Comparison of ENCODE assay signal across 1 cellular context in the genomic region with DNA sequence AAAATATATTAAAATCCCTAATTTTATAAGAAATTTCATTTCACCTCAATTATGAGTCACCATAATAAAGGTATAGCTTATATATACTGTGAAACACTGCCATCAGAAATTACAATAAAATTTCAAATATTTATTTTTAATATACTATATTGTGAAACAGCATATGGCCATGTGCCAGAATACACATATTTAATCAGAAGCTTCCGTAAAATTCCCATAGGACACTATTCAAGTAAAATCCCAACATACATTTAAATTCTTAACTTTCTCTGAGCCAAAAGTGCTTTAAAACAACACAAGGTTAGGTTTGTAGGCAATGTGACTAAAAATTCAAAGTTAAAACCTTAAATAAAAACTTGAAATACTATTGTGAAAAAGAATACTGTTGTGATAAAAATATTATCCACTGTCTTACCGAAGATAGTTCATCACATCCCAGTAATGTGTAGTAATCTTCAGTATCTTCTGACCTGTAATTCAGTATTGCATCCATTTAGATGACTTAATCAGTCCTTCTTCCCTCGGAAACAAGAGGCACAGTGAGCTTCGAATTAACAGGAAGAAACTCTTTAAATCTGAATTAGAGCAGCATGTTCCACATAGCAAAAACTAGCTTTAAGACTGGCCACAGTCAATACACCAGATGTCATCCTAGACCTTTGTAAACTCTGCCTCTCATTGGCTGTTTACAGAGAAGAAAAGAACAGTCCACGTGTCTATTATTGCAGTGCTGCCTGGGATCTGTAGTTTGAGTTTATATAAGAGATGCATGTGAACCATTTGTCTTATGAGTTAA.
TF ChIP-seq lines count a peak whose summit lies in the region.

DNAJC12 (minus strand) TSS at position 670 of the 796 bp plus-strand sequence; CDS start at position 493, 177 bp downstream.

TF ChIP-seq in HepG2, 621 proteins besides CTCF, POLR2A, EP300 and RAD21 (continued from another document and continues in another):
- TF ChIP-seq ZBTB10 (CRISPR knock-in tag; IDR thresholded peaks at IDR 0.05; ENCODE audit: borderline replicate concordance): no peak
- peak; percentile 16; the same call in 1 of the 2 replicates for TF ChIP-seq ZNF652 (CRISPR knock-in tag; IDR thresholded peaks at IDR 0.05; ENCODE audit: borderline replicate concordance, low read depth)
- no peak for TF ChIP-seq ARNT (IDR thresholded peaks at IDR 0.05)
- TF ChIP-seq MBD4 (IDR thresholded peaks at IDR 0.05; ENCODE audit: borderline replicate concordance, low read length): no peak
- TF ChIP-seq PAWR (CRISPR knock-in tag; IDR thresholded peaks at IDR 0.05; ENCODE audit: borderline replicate concordance): no peak
- TF ChIP-seq, protein P1, sequence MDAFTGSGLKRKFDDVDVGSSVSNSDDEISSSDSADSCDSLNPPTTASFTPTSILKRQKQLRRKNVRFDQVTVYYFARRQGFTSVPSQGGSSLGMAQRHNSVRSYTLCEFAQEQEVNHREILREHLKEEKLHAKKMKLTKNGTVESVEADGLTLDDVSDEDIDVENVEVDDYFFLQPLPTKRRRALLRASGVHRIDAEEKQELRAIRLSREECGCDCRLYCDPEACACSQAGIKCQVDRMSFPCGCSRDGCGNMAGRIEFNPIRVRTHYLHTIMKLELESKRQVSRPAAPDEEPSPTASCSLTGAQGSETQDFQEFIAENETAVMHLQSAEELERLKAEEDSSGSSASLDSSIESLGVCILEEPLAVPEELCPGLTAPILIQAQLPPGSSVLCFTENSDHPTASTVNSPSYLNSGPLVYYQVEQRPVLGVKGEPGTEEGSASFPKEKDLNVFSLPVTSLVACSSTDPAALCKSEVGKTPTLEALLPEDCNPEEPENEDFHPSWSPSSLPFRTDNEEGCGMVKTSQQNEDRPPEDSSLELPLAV (CRISPR knock-in tag; conservative IDR thresholded peaks at IDR 0.05; ENCODE audit: low read depth): no peak
- TF ChIP-seq FOXA1 (IDR thresholded peaks at IDR 0.05): no peak
- TF ChIP-seq FOXA1 (CRISPR knock-in tag; IDR thresholded peaks at IDR 0.05): peak; percentile 75
- no peak for TF ChIP-seq ZNF543 (CRISPR knock-in tag; IDR thresholded peaks at IDR 0.05)
- no peak for TF ChIP-seq TIGD3 (CRISPR knock-in tag; IDR thresholded peaks at IDR 0.05; ENCODE audit: borderline replicate concordance)
- TF ChIP-seq ZNF143 (CRISPR knock-in tag; IDR thresholded peaks at IDR 0.05): peak; percentile 84
- no peak for TF ChIP-seq ZNF256 (CRISPR knock-in tag; conservative IDR thresholded peaks at IDR 0.05)
- TF ChIP-seq FOSL1 (CRISPR knock-in tag; IDR thresholded peaks at IDR 0.05; ENCODE audit: borderline replicate concordance): no peak
- TF ChIP-seq IRF2 (CRISPR knock-in tag; IDR thresholded peaks at IDR 0.05): peak; percentile 61; the same call in 1 of the 2 replicates
- no peak for TF ChIP-seq ZNF17 (CRISPR knock-in tag; IDR thresholded peaks at IDR 0.05)
- no peak for TF ChIP-seq CBX5 (CRISPR knock-in tag; IDR thresholded peaks at IDR 0.05; ENCODE audit: borderline replicate concordance)
- TF ChIP-seq, protein P2, sequence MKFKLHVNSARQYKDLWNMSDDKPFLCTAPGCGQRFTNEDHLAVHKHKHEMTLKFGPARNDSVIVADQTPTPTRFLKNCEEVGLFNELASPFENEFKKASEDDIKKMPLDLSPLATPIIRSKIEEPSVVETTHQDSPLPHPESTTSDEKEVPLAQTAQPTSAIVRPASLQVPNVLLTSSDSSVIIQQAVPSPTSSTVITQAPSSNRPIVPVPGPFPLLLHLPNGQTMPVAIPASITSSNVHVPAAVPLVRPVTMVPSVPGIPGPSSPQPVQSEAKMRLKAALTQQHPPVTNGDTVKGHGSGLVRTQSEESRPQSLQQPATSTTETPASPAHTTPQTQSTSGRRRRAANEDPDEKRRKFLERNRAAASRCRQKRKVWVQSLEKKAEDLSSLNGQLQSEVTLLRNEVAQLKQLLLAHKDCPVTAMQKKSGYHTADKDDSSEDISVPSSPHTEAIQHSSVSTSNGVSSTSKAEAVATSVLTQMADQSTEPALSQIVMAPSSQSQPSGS (CRISPR knock-in tag; IDR thresholded peaks at IDR 0.05): 0 out of 2 replicates have a peak, but pooled peaks have one; percentile 34
- no peak for TF ChIP-seq ZNF441 (CRISPR knock-in tag; IDR thresholded peaks at IDR 0.05; ENCODE audit: borderline replicate concordance)
- TF ChIP-seq GPN1 (CRISPR knock-in tag; IDR thresholded peaks at IDR 0.05; ENCODE audit: borderline replicate concordance): no peak
- no peak; the same call in 1 of the 2 replicates for TF ChIP-seq CREB1 (IDR thresholded peaks at IDR 0.05)
- peak; percentile 61 for TF ChIP-seq CREB1 (CRISPR knock-in tag; IDR thresholded peaks at IDR 0.05)
- TF ChIP-seq MTF1 (CRISPR knock-in tag; IDR thresholded peaks at IDR 0.05): no peak
- no peak for TF ChIP-seq ZNF501 (CRISPR knock-in tag; IDR thresholded peaks at IDR 0.05)
- TF ChIP-seq ZFY (CRISPR knock-in tag; IDR thresholded peaks at IDR 0.05): no peak
- no peak for TF ChIP-seq ZNF557 (CRISPR knock-in tag; IDR thresholded peaks at IDR 0.05)
- no peak for TF ChIP-seq MTA1 (CRISPR knock-in tag; IDR thresholded peaks at IDR 0.05; ENCODE audit: borderline replicate concordance)
- TF ChIP-seq ZNF878 (CRISPR knock-in tag; IDR thresholded peaks at IDR 0.05): peak; percentile 69; the same call in 1 of the 2 replicates
- TF ChIP-seq HOXA9 (CRISPR knock-in tag; IDR thresholded peaks at IDR 0.05; ENCODE audit: borderline replicate concordance): no peak
- TF ChIP-seq, protein P3, sequence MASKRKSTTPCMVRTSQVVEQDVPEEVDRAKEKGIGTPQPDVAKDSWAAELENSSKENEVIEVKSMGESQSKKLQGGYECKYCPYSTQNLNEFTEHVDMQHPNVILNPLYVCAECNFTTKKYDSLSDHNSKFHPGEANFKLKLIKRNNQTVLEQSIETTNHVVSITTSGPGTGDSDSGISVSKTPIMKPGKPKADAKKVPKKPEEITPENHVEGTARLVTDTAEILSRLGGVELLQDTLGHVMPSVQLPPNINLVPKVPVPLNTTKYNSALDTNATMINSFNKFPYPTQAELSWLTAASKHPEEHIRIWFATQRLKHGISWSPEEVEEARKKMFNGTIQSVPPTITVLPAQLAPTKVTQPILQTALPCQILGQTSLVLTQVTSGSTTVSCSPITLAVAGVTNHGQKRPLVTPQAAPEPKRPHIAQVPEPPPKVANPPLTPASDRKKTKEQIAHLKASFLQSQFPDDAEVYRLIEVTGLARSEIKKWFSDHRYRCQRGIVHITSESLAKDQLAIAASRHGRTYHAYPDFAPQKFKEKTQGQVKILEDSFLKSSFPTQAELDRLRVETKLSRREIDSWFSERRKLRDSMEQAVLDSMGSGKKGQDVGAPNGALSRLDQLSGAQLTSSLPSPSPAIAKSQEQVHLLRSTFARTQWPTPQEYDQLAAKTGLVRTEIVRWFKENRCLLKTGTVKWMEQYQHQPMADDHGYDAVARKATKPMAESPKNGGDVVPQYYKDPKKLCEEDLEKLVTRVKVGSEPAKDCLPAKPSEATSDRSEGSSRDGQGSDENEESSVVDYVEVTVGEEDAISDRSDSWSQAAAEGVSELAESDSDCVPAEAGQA (IDR thresholded peaks at IDR 0.05; ENCODE audit: low read depth): no peak
- TF ChIP-seq, protein P3 (CRISPR knock-in tag; IDR thresholded peaks at IDR 0.05; ENCODE audit: borderline replicate concordance): no peak
- TF ChIP-seq ARNT2 (CRISPR knock-in tag; IDR thresholded peaks at IDR 0.05; ENCODE audit: low read depth): no peak
- no peak for TF ChIP-seq IKZF1 (IDR thresholded peaks at IDR 0.05)
- TF ChIP-seq ZSCAN12 (CRISPR knock-in tag; IDR thresholded peaks at IDR 0.05): no peak
- TF ChIP-seq MAFG (CRISPR knock-in tag; IDR thresholded peaks at IDR 0.05): no peak
- no peak for TF ChIP-seq NR3C1 (CRISPR knock-in tag; IDR thresholded peaks at IDR 0.05)
- no peak for TF ChIP-seq NPAS2 (CRISPR knock-in tag; IDR thresholded peaks at IDR 0.05; ENCODE audit: borderline replicate concordance)
- no peak for TF ChIP-seq ZBTB20 (CRISPR knock-in tag; IDR thresholded peaks at IDR 0.05; ENCODE audit: borderline replicate concordance, low read depth)
- no peak for TF ChIP-seq ZNF367 (CRISPR knock-in tag; IDR thresholded peaks at IDR 0.05; ENCODE audit: borderline replicate concordance)
- no peak for TF ChIP-seq RXRA (CRISPR knock-in tag; IDR thresholded peaks at IDR 0.05)
- TF ChIP-seq ZFP36L2 (CRISPR knock-in tag; IDR thresholded peaks at IDR 0.05): no peak
- TF ChIP-seq ZNF772 (CRISPR knock-in tag; IDR thresholded peaks at IDR 0.05): no peak
- TF ChIP-seq NFE2 (CRISPR knock-in tag; IDR thresholded peaks at IDR 0.05): no peak
- peak; percentile 76 for TF ChIP-seq POLR2AphosphoS5 (IDR thresholded peaks at IDR 0.05; ENCODE audit: low read depth, low read length)
- peak; percentile 63; the same call in 1 of the 3 replicates for TF ChIP-seq MXI1 (IDR thresholded peaks at IDR 0.05; ENCODE audit: borderline replicate concordance, low read depth, low read length)
- no peak for TF ChIP-seq ZNF780A (CRISPR knock-in tag; IDR thresholded peaks at IDR 0.05)
- TF ChIP-seq ZFP82 (CRISPR knock-in tag; IDR thresholded peaks at IDR 0.05; ENCODE audit: borderline replicate concordance): no peak
- no peak for TF ChIP-seq KLF12 (CRISPR knock-in tag; IDR thresholded peaks at IDR 0.05; ENCODE audit: borderline replicate concordance)
- TF ChIP-seq MBNL3 (CRISPR knock-in tag; conservative IDR thresholded peaks at IDR 0.05): no peak
- no peak for TF ChIP-seq GABPA (IDR thresholded peaks at IDR 0.05; ENCODE audit: low read depth, low read length)
- TF ChIP-seq GABPA (CRISPR knock-in tag; IDR thresholded peaks at IDR 0.05; ENCODE audit: low read depth): peak; percentile 60; the same call in 1 of the 2 replicates
- TF ChIP-seq ZNF280D (CRISPR knock-in tag; IDR thresholded peaks at IDR 0.05): no peak
